Comparison of ENCODE assay signal across 10 cellular contexts in genomic region chr1:202210370-202210769, GRCh38. TPM values are rescaled to one million over a fixed set of nuclear protein-coding genes. Genes with fewer than 3 reads are reported as not detected.
DNase-seq lines count a peak whose midpoint lies in the region; ATAC-seq and TF ChIP-seq lines count a peak whose summit lies in the region.
"Had no signal": no experiment of that assay in that cellular context is flagged by ENCODE, and none has a peak within 500 bp of the region (broad histone marks: within the 10 kb centered on the region; RNA-seq: fewer than 3 reads in every experiment).

No MANE protein-coding gene starts in this region.

- no peak for ATAC-seq in GM19463 (IDR thresholded peaks at IDR 0.05; ENCODE audit: unreplicated experiment)

- no peak overlapping the region for H3K4me3 ChIP-seq in retinal pigment epithelial cell (ENCODE audit: low read length)
- H3K4me3 ChIP-seq: upper lobe of left lung had no signal

- CTCF ChIA-PET in MCF 10A (lab: Yijun Ruan, JAX): interaction anchor here (0.6 to 3.2 kb wide), 10 partner anchors 11 to 111 kb away, joined by 3 to 15 read pairs (median 5); partner anchors contain the start of gene LGR6

- POLR2A ChIA-PET in MCF 10A (lab: Yijun Ruan, JAX): interaction anchor here (0.6 to 1.1 kb wide), 4 partner anchors 10 to 82 kb away, joined by 3 to 4 read pairs (median 3); no protein-coding TSS in a partner anchor

- DNase-seq in NCI-H146 (lab: John Stamatoyannopoulos, UW) (peak; percentile 29), NCI-H146 treated with DMSO at 0.1 percent for 48 hours (lab: John Stamatoyannopoulos, UW; ENCODE audit: unreplicated experiment) (no peak), NCI-H2196 (lab: John Stamatoyannopoulos, UW; ENCODE audit: unreplicated experiment) (peak; percentile 79), MCF 10A (ENCODE audit: unreplicated experiment) (peak; percentile 41), retinal pigment epithelial cell (ENCODE audit: low read depth) (no peak), amniotic stem cell (lab: John Stamatoyannopoulos, UW) (no peak), HK-2 (ENCODE audit: unreplicated experiment) (no peak)
- DNase-seq: ACHN, upper lobe of left lung had no signal

- BruUV-seq in MCF 10A (replicated peaks; lab: Mats Ljungman, UMichigan): no TSS peak

- no peaks in the 10 kb centered on the region for H3K36me3 Mint-ChIP-seq in MCF 10A (ENCODE audit: insufficient read depth, unreplicated experiment)

- TF ChIP-seq CTCF in MCF 10A (IDR thresholded peaks at IDR 0.05; ENCODE audit: unreplicated experiment) (peak; percentile 22), retinal pigment epithelial cell (conservative IDR thresholded peaks at IDR 0.05; ENCODE audit: low read depth, low read length) (peak; percentile 57)

- intact Hi-C loops in MCF 10A (cut with micrococcal nuclease): loop anchor here (1.0 kb wide), 1 partner anchor 105 kb away; no protein-coding TSS in a partner anchor

- no peaks in the 10 kb centered on the region for H3K9me3 Mint-ChIP-seq in MCF 10A (ENCODE audit: unreplicated experiment)

- no peak overlapping the region for H3K4me3 Mint-ChIP-seq in MCF 10A (ENCODE audit: unreplicated experiment)

- peaks cover 39% of the 10 kb centered on the region for H3K27me3 Mint-ChIP-seq in MCF 10A (ENCODE audit: insufficient read depth, unreplicated experiment)

- H3K4me1 Mint-ChIP-seq in MCF 10A (ENCODE audit: insufficient read depth, unreplicated experiment): peaks cover 14% of the 10 kb centered on the region

- H3K27ac Mint-ChIP-seq in MCF 10A (ENCODE audit: low read depth, unreplicated experiment): no peak overlapping the region

RNA-seq across cellular contexts. Expression of gene LGR6, which starts 16.8 kb away (rescaled TPM):
- total RNA-seq in MCF 10A (2022): 0.32 and 0.56 TPM in 2 replicates

RNA-seq across cellular contexts. Expression of gene PTPN7, which starts 50.0 kb away (rescaled TPM):
- not detected in 2 replicates for total RNA-seq in MCF 10A (2022)

Comparison
In these comparisons a context has a peak if more than half of its experiments do, and no peak if none do; other contexts are left out.
1. DNase-seq: peak in NCI-H146 (single experiment), NCI-H2196 (single experiment) and MCF 10A (single experiment); none in NCI-H146 treated with DMSO at 0.1 percent for 48 hours (single experiment), retinal pigment epithelial cell (single experiment), amniotic stem cell (single experiment) and HK-2 (single experiment).